In genomic region chr4:169229571-169230028, GRCh38 we compare ENCODE assay signal across 8 cellular contexts. TPM values are rescaled to one million over a fixed set of nuclear protein-coding genes. Genes with fewer than 3 reads are reported as not detected.
DNase-seq lines count a peak whose midpoint lies in the region; TF ChIP-seq lines count a peak whose summit lies in the region.

No MANE protein-coding gene starts in this region.

- no CpG with 5 or more reads among the region's 6 CpGs for WGBS in mesendoderm (ENCODE audit: extremely low coverage, insufficient coverage, low lambda C conversion rate)

- H3K27me3 Mint-ChIP-seq in CD14-positive monocyte (ENCODE audit: low read depth in 3 of 3), result peaks cover 0 to 2% (median 0%) of the 10 kb centered on the region in 3 donors

- H3K27ac ChIP-seq in brain microvascular endothelial cell (peak overlapping the region; percentile 66), mesendoderm (ENCODE audit: low read depth, low read length) (no peak overlapping the region)

- DNase-seq in AG20443 (ENCODE audit: low spot score) (peak; percentile 86), MV-4-11 (lab: John Stamatoyannopoulos, UW) (peak; percentile 83), brain microvascular endothelial cell (peak; percentile 92), mesendoderm (peak; percentile 30), CD14-positive monocyte (ENCODE audit: low spot score) (no peak), AML-193 (lab: John Stamatoyannopoulos, UW) (no peak), NCI-H187 (lab: John Stamatoyannopoulos, UW) (no peak), Kasumi-1 (lab: John Stamatoyannopoulos, UW) (no peak)

- no peak overlapping the region for H4K5ac ChIP-seq in mesendoderm (ENCODE audit: low read length)

- H3K4me1 Mint-ChIP-seq in CD14-positive monocyte, result peaks cover 9% of the 10 kb centered on the region

- H3K4me3 ChIP-seq in brain microvascular endothelial cell (ENCODE audit: low read depth, low read length), result no peak overlapping the region
- H3K4me3 ChIP-seq in mesendoderm (ENCODE audit: low read length), result no peak overlapping the region

- H3K9ac ChIP-seq in mesendoderm (ENCODE audit: low read length), result no peak overlapping the region

- H2AK5ac ChIP-seq in mesendoderm (ENCODE audit: low read length), result no peak overlapping the region

- H3K4me3 Mint-ChIP-seq in CD14-positive monocyte, result no peak overlapping the region

- H3K79me1 ChIP-seq in mesendoderm (ENCODE audit: low read length), result peaks cover 7% of the 10 kb centered on the region

- no peaks in the 10 kb centered on the region for H3K9me3 Mint-ChIP-seq in CD14-positive monocyte

- H3K79me2 ChIP-seq in mesendoderm (ENCODE audit: control insufficient read depth, insufficient read depth, low read length), result no peaks in the 10 kb centered on the region

- peak overlapping the region in 2 of 7 donors; percentile 16 to 70 for H3K27ac Mint-ChIP-seq in CD14-positive monocyte

- no peak overlapping the region for H3K23ac ChIP-seq in mesendoderm (ENCODE audit: low read length)

- H3K36me3 ChIP-seq in brain microvascular endothelial cell (replicated peaks) (peaks cover 4% of the 10 kb centered on the region), mesendoderm (ENCODE audit: control insufficient read depth, insufficient read depth, low read length) (no peaks in the 10 kb centered on the region)

- H3K36me3 Mint-ChIP-seq in CD14-positive monocyte, result peaks cover 3% of the 10 kb centered on the region in 2 donors

- TF ChIP-seq CTCF in brain microvascular endothelial cell (IDR thresholded peaks at IDR 0.05; ENCODE audit: low read depth, low read length, missing control alignments), result no peak
- no peak for TF ChIP-seq CTCF in CD14-positive monocyte (IDR thresholded peaks at IDR 0.05)

- no peak overlapping the region for H4K8ac ChIP-seq in mesendoderm (ENCODE audit: low read depth, low read length)

- no peak overlapping the region for H2BK15ac ChIP-seq in mesendoderm (replicated peaks; ENCODE audit: low read depth)

- H2BK120ac ChIP-seq in mesendoderm (ENCODE audit: low read depth, low read length), result no peak overlapping the region

- no peak overlapping the region for H3K4ac ChIP-seq in mesendoderm (ENCODE audit: low read depth, low read length)

- no peak overlapping the region for H2BK5ac ChIP-seq in mesendoderm (ENCODE audit: low read length)

- intact Hi-C loops in CD14-positive monocyte (cut with micrococcal nuclease), result no loop called here

- no peaks in the 10 kb centered on the region for H3K27me3 ChIP-seq in brain microvascular endothelial cell (replicated peaks)
- H3K27me3 ChIP-seq in mesendoderm (ENCODE audit: insufficient read depth, low read length, poor library complexity), result no peaks in the 10 kb centered on the region

- H3K56ac ChIP-seq in mesendoderm (ENCODE audit: low read length), result no peak overlapping the region

- in situ Hi-C loops in brain microvascular endothelial cell (cut with HindIII; ENCODE audit: low pct_ligation_motif_present, low sequenced_read_pairs), result no loop called here

- no peaks in the 10 kb centered on the region for H3K4me1 ChIP-seq in mesendoderm (ENCODE audit: control insufficient read depth, low read depth, low read length)

- no peak overlapping the region for H3K4me2 ChIP-seq in mesendoderm (ENCODE audit: low read length)

- H3K18ac ChIP-seq in mesendoderm (ENCODE audit: low read length), result no peak overlapping the region

RNA-seq across cellular contexts. Expression of gene SH3RF1, which starts 41.2 kb away (rescaled TPM):
- 10.7 TPM for polyA plus RNA-seq in mesendoderm (2013, experiment 1 of 2)
- 10.5 TPM for polyA plus RNA-seq in mesendoderm (2013, experiment 2 of 2)
- polyA plus RNA-seq in CD14-positive monocyte, result 1 to 10 TPM; 3.1 to 4.7 TPM

Comparison
In these comparisons a context has a peak if more than half of its experiments do, and no peak if none do; other contexts are left out.
1. DNase-seq: peak in AG20443 (single experiment), MV-4-11 (single experiment), brain microvascular endothelial cell (single experiment) and mesendoderm (single experiment); none in CD14-positive monocyte (single experiment), AML-193 (0 of 2), NCI-H187 (0 of 2) and Kasumi-1 (0 of 2).